In the genomic region with DNA sequence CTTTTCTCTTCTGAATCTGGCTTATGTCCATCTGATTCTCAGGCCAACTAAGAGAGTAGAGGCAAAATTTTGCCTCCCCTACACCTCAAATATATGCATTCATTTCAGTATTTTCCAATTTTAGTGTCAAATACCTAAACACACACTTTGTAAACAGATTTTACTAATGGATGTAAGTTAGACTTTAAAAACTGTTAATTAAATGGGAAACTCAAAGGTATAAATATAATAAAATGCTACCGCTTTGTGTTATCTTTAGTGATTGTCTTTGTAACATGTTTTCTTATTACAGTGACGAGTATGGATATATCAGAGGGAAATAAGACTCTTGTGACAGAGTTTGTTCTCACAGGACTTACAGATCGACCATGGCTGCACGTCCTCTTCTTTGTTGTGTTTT, we compare ENCODE assay signal across 31 cellular contexts. TPM values are rescaled to one million over a fixed set of nuclear protein-coding genes. Genes with fewer than 3 reads are reported as not detected.
"Had no signal": no experiment of that assay in that cellular context is flagged by ENCODE, and none has a peak within 500 bp of the region (broad histone marks: within the 10 kb centered on the region; RNA-seq: fewer than 3 reads in every experiment).

A gene with protein sequence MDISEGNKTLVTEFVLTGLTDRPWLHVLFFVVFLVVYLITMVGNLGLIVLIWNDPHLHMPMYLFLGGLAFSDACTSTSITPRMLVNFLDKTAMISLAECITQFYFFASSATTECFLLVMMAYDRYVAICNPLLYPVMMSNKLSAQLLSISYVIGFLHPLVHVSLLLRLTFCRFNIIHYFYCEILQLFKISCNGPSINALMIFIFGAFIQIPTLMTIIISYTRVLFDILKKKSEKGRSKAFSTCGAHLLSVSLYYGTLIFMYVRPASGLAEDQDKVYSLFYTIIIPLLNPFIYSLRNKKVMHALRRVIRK (plus strand): TSS at position 301 of the 400 bp plus-strand sequence. CDS start 0 bp downstream, at position 301.

- H3K27me3 ChIP-seq: stomach, suprapubic skin, testis, thyroid gland, tibial artery, tibial nerve, transverse colon, upper lobe of left lung, upper lobe of right lung, uterus, vagina had no signal

- ATAC-seq: stimulated activated effector memory CD8-positive, alpha-beta T cell treated with anti-CD3 and anti-CD28 coated beads, Interleukin-12 subunit alpha, Interleukin-12 subunit beta, amount 100 ng/mL, for 72 hours; stimulated activated memory B cell treated with anti-CD40 and anti-IgM and Interleukin-4, amounts not matched to agents 10 μg/mL and 1 μg/mL and 100 μg/mL, for 72 hours; stimulated activated naive B cell treated with anti-CD40 and anti-IgM and Interleukin-4, amounts not matched to agents 10 μg/mL and 1 μg/mL and 100 μg/mL, for 72 hours; stimulated activated naive CD8-positive, alpha-beta T cell treated with anti-CD3 and anti-CD28 coated beads, Interleukin-15, amount 100 ng/mL, for 72 hours; stimulated activated naive CD8-positive, alpha-beta T cell treated with anti-CD3 and anti-CD28 coated beads, Interleukin-15, Interleukin-2, amounts not matched to agents 100 U/mL and 50 U/mL, for 24 hours; upper lobe of right lung had no signal

- H3K36me3 ChIP-seq: stomach, suprapubic skin, thoracic aorta, thyroid gland, tibial artery, tibial nerve, transverse colon, upper lobe of left lung, upper lobe of right lung, uterus, vagina had no signal

- H3K9me3 ChIP-seq: stomach, suprapubic skin, testis, thoracic aorta, thyroid gland, tibial artery, transverse colon, upper lobe of left lung, upper lobe of right lung, uterus, vagina had no signal

- H3K4me1 ChIP-seq: stomach, suprapubic skin, testis, thyroid gland, tibial artery, tibial nerve, transverse colon, upper lobe of left lung, upper lobe of right lung, uterus, vagina had no signal

- DNase-seq: stimulated activated CD4-positive, alpha-beta T cell treated with anti-CD3 and anti-CD28 coated beads, Interleukin-2, amount 100 ng/mL, for 48 hours; stimulated activated CD4-positive, alpha-beta T cell treated with anti-CD3 and anti-CD28 coated beads, Interleukin-4, amount 100 ng/mL, for 1 hour; stimulated activated CD4-positive, alpha-beta T cell treated with anti-CD3 and anti-CD28 coated beads, Interleukin-4, amount 100 ng/mL, for 24 hours; stimulated activated CD4-positive, alpha-beta T cell treated with anti-CD3 and anti-CD28 coated beads, Interleukin-4, amount 100 ng/mL, for 4 hours; stimulated activated CD8-positive, alpha-beta memory T cell treated with anti-CD3 and anti-CD28 coated beads, Interleukin-4, amount 100 ng/mL, for 48 hours; stimulated activated naive B cell treated with anti-CD40 and anti-IgM and Interleukin-4, amounts not matched to agents 10 μg/mL and 1 μg/mL and 100 μg/mL, for 72 hours; stimulated activated naive CD4-positive, alpha-beta T cell; stimulated activated naive CD4-positive, alpha-beta T cell treated with Interleukin-2 at 50 U/mL for 16 hours; stimulated activated naive CD8-positive, alpha-beta T cell treated with anti-CD3 and anti-CD28 coated beads, Interleukin-15, amount 100 ng/mL, for 72 hours; stimulated activated naive CD8-positive, alpha-beta T cell treated with anti-CD3 and anti-CD28 coated beads, Interleukin-15, Interleukin-2, amounts not matched to agents 100 U/mL and 50 U/mL, for 24 hours; stomach; substantia nigra; testis; thyroid gland; tibial artery; transverse colon; trophoblast cell; upper lobe of left lung; upper lobe of right lung; uterus had no signal

- H3K27ac ChIP-seq: stomach, suprapubic skin, testis, thoracic aorta, thyroid gland, tibial artery, tibial nerve, transverse colon, upper lobe of left lung, upper lobe of right lung, uterus, vagina had no signal

- H3K4me3 ChIP-seq: stomach, suprapubic skin, testis, thoracic aorta, thyroid gland, tibial artery, tibial nerve, transverse colon, upper lobe of left lung, upper lobe of right lung, uterus, vagina had no signal

RNA-seq across cellular contexts. Expression of the gene that starts here (rescaled TPM):
- total RNA-seq: stomach, subcutaneous adipose tissue, suprapubic skin, temporal lobe, testis, thoracic aorta, thyroid gland, tibial nerve, transverse colon, upper lobe of left lung, upper lobe of right lung, ureter, urinary bladder, uterus, vagina had no signal
- polyA plus RNA-seq: stomach, thymus, urinary bladder had no signal
